Comparison of ENCODE assay signal across 1 cellular context in genomic region chr15:72231066-72231846, GRCh38.
TF ChIP-seq lines count a peak whose summit lies in the region.

TSS of gene PKM (minus strand) at chr15:72231190. CDS start at chr15:72219097, 12,093 bp downstream.

TF ChIP-seq in HepG2, 621 proteins besides CTCF, POLR2A, EP300 and RAD21 (continued from another document and continues in another):
- TF ChIP-seq DMTF1 (CRISPR knock-in tag; IDR thresholded peaks at IDR 0.05) (no peak), ZIK1 (CRISPR knock-in tag; IDR thresholded peaks at IDR 0.05; ENCODE audit: borderline replicate concordance, low read depth) (peak; percentile 51; the same call in 1 of the 2 replicates), GTF2F1 (IDR thresholded peaks at IDR 0.05; ENCODE audit: low read length) (no peak), ZNF180 (CRISPR knock-in tag; IDR thresholded peaks at IDR 0.05; ENCODE audit: borderline replicate concordance, low read depth) (peak; percentile 69; the same call in 1 of the 2 replicates), U2AF2 (IDR thresholded peaks at IDR 0.05; ENCODE audit: low read depth, low read length) (0 out of 2 replicates have a peak, but pooled peaks have one; percentile 11), ZNF33B (CRISPR knock-in tag; IDR thresholded peaks at IDR 0.05) (peak; percentile 46), ZNF746 (CRISPR knock-in tag; IDR thresholded peaks at IDR 0.05) (no peak), ZNF776 (CRISPR knock-in tag; IDR thresholded peaks at IDR 0.05) (peak; percentile 92), MTERF4 (CRISPR knock-in tag; IDR thresholded peaks at IDR 0.05) (no peak; the same call in 1 of the 2 replicates), CHD2 (IDR thresholded peaks at IDR 0.05; ENCODE audit: low read depth, low read length) (peak; percentile 87), E2F5 (CRISPR knock-in tag; conservative IDR thresholded peaks at IDR 0.05) (no peak), NFE2L2 (IDR thresholded peaks at IDR 0.05; ENCODE audit: low read length) (no peak), MTA3 (CRISPR knock-in tag; IDR thresholded peaks at IDR 0.05) (no peak), ZNF766 (CRISPR knock-in tag; IDR thresholded peaks at IDR 0.05; ENCODE audit: borderline replicate concordance) (peak; percentile 69; the same call in 1 of the 2 replicates), ESRRA (CRISPR knock-in tag; IDR thresholded peaks at IDR 0.05; ENCODE audit: low read depth) (peak; percentile 95), ARHGAP35 (CRISPR knock-in tag; IDR thresholded peaks at IDR 0.05; ENCODE audit: borderline replicate concordance) (peak; percentile 47; the same call in 1 of the 2 replicates), ZNF280B (CRISPR knock-in tag; IDR thresholded peaks at IDR 0.05; ENCODE audit: borderline replicate concordance) (no peak), TCF7 (IDR thresholded peaks at IDR 0.05; ENCODE audit: low read depth) (no peak), ZNF530 (CRISPR knock-in tag; IDR thresholded peaks at IDR 0.05; ENCODE audit: low read depth) (no peak), ZNF678 (CRISPR knock-in tag; IDR thresholded peaks at IDR 0.05) (no peak), KAT7 (CRISPR knock-in tag; IDR thresholded peaks at IDR 0.05; ENCODE audit: borderline replicate concordance) (no peak; the same call in 1 of the 2 replicates), ZBTB38 (CRISPR knock-in tag; IDR thresholded peaks at IDR 0.05) (no peak; the same call in none of the 2 replicates), MED8 (CRISPR knock-in tag; IDR thresholded peaks at IDR 0.05; ENCODE audit: insufficient replicate concordance) (peak; percentile 98), POLR2G (IDR thresholded peaks at IDR 0.05; ENCODE audit: low read depth, low read length) (peak; percentile 98), CEBPG (CRISPR knock-in tag; IDR thresholded peaks at IDR 0.05) (no peak)
- TF ChIP-seq, protein P1, sequence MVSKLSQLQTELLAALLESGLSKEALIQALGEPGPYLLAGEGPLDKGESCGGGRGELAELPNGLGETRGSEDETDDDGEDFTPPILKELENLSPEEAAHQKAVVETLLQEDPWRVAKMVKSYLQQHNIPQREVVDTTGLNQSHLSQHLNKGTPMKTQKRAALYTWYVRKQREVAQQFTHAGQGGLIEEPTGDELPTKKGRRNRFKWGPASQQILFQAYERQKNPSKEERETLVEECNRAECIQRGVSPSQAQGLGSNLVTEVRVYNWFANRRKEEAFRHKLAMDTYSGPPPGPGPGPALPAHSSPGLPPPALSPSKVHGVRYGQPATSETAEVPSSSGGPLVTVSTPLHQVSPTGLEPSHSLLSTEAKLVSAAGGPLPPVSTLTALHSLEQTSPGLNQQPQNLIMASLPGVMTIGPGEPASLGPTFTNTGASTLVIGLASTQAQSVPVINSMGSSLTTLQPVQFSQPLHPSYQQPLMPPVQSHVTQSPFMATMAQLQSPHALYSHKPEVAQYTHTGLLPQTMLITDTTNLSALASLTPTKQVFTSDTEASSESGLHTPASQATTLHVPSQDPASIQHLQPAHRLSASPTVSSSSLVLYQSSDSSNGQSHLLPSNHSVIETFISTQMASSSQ (IDR thresholded peaks at IDR 0.05; ENCODE audit: low read depth) = no peak; the same call in 1 of the 2 replicates
- TF ChIP-seq, protein P1 (CRISPR knock-in tag; IDR thresholded peaks at IDR 0.05; ENCODE audit: borderline replicate concordance) = peak; percentile 60; the same call in 1 of the 2 replicates
- TF ChIP-seq, protein P2, sequence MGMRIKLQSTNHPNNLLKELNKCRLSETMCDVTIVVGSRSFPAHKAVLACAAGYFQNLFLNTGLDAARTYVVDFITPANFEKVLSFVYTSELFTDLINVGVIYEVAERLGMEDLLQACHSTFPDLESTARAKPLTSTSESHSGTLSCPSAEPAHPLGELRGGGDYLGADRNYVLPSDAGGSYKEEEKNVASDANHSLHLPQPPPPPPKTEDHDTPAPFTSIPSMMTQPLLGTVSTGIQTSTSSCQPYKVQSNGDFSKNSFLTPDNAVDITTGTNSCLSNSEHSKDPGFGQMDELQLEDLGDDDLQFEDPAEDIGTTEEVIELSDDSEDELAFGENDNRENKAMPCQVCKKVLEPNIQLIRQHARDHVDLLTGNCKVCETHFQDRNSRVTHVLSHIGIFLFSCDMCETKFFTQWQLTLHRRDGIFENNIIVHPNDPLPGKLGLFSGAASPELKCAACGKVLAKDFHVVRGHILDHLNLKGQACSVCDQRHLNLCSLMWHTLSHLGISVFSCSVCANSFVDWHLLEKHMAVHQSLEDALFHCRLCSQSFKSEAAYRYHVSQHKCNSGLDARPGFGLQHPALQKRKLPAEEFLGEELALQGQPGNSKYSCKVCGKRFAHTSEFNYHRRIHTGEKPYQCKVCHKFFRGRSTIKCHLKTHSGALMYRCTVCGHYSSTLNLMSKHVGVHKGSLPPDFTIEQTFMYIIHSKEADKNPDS (CRISPR knock-in tag; IDR thresholded peaks at IDR 0.05) = 0 out of 2 replicates have a peak, but pooled peaks have one; percentile 9
- TF ChIP-seq, protein P3, sequence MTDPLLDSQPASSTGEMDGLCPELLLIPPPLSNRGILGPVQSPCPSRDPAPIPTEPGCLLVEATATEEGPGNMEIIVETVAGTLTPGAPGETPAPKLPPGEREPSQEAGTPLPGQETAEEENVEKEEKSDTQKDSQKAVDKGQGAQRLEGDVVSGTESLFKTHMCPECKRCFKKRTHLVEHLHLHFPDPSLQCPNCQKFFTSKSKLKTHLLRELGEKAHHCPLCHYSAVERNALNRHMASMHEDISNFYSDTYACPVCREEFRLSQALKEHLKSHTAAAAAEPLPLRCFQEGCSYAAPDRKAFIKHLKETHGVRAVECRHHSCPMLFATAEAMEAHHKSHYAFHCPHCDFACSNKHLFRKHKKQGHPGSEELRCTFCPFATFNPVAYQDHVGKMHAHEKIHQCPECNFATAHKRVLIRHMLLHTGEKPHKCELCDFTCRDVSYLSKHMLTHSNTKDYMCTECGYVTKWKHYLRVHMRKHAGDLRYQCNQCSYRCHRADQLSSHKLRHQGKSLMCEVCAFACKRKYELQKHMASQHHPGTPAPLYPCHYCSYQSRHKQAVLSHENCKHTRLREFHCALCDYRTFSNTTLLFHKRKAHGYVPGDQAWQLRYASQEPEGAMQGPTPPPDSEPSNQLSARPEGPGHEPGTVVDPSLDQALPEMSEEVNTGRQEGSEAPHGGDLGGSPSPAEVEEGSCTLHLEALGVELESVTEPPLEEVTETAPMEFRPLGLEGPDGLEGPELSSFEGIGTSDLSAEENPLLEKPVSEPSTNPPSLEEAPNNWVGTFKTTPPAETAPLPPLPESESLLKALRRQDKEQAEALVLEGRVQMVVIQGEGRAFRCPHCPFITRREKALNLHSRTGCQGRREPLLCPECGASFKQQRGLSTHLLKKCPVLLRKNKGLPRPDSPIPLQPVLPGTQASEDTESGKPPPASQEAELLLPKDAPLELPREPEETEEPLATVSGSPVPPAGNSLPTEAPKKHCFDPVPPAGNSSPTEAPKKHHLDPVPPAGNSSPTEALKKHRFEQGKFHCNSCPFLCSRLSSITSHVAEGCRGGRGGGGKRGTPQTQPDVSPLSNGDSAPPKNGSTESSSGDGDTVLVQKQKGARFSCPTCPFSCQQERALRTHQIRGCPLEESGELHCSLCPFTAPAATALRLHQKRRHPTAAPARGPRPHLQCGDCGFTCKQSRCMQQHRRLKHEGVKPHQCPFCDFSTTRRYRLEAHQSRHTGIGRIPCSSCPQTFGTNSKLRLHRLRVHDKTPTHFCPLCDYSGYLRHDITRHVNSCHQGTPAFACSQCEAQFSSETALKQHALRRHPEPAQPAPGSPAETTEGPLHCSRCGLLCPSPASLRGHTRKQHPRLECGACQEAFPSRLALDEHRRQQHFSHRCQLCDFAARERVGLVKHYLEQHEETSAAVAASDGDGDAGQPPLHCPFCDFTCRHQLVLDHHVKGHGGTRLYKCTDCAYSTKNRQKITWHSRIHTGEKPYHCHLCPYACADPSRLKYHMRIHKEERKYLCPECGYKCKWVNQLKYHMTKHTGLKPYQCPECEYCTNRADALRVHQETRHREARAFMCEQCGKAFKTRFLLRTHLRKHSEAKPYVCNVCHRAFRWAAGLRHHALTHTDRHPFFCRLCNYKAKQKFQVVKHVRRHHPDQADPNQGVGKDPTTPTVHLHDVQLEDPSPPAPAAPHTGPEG (CRISPR knock-in tag; IDR thresholded peaks at IDR 0.05) = no peak
- TF ChIP-seq, protein P4, sequence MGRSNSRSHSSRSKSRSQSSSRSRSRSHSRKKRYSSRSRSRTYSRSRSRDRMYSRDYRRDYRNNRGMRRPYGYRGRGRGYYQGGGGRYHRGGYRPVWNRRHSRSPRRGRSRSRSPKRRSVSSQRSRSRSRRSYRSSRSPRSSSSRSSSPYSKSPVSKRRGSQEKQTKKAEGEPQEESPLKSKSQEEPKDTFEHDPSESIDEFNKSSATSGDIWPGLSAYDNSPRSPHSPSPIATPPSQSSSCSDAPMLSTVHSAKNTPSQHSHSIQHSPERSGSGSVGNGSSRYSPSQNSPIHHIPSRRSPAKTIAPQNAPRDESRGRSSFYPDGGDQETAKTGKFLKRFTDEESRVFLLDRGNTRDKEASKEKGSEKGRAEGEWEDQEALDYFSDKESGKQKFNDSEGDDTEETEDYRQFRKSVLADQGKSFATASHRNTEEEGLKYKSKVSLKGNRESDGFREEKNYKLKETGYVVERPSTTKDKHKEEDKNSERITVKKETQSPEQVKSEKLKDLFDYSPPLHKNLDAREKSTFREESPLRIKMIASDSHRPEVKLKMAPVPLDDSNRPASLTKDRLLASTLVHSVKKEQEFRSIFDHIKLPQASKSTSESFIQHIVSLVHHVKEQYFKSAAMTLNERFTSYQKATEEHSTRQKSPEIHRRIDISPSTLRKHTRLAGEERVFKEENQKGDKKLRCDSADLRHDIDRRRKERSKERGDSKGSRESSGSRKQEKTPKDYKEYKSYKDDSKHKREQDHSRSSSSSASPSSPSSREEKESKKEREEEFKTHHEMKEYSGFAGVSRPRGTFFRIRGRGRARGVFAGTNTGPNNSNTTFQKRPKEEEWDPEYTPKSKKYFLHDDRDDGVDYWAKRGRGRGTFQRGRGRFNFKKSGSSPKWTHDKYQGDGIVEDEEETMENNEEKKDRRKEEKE (IDR thresholded peaks at IDR 0.05) = no peak
- TF ChIP-seq, protein P5, sequence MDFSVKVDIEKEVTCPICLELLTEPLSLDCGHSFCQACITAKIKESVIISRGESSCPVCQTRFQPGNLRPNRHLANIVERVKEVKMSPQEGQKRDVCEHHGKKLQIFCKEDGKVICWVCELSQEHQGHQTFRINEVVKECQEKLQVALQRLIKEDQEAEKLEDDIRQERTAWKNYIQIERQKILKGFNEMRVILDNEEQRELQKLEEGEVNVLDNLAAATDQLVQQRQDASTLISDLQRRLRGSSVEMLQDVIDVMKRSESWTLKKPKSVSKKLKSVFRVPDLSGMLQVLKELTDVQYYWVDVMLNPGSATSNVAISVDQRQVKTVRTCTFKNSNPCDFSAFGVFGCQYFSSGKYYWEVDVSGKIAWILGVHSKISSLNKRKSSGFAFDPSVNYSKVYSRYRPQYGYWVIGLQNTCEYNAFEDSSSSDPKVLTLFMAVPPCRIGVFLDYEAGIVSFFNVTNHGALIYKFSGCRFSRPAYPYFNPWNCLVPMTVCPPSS (IDR thresholded peaks at IDR 0.05) = no peak
